ENCODE assay signal across 1 cellular context in the genomic region with DNA sequence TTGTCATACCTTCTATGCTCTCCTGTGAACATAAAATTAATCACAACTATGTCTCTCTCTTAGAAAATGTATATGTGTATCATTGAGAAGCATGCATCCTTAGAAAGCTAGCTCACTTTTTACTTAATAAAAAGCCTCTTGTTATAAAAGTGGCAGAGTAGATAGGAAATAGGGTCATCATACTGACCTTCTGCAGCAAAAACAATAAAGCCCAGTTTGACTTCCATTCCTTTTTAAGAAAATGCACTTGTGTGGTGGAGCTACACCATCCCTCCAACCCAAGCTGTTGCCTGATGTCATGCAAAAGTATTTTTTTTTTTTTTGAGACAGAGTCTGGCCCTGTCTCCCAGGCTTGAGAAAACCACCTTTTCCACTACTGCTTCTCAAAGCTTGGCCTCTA.
TF ChIP-seq lines count a peak whose summit lies in the region.

No MANE protein-coding gene starts in this region.

TF ChIP-seq in GM23338, 12 proteins besides CTCF, POLR2A, EP300 and RAD21 (continued from another document):
- TF ChIP-seq, protein P1, sequence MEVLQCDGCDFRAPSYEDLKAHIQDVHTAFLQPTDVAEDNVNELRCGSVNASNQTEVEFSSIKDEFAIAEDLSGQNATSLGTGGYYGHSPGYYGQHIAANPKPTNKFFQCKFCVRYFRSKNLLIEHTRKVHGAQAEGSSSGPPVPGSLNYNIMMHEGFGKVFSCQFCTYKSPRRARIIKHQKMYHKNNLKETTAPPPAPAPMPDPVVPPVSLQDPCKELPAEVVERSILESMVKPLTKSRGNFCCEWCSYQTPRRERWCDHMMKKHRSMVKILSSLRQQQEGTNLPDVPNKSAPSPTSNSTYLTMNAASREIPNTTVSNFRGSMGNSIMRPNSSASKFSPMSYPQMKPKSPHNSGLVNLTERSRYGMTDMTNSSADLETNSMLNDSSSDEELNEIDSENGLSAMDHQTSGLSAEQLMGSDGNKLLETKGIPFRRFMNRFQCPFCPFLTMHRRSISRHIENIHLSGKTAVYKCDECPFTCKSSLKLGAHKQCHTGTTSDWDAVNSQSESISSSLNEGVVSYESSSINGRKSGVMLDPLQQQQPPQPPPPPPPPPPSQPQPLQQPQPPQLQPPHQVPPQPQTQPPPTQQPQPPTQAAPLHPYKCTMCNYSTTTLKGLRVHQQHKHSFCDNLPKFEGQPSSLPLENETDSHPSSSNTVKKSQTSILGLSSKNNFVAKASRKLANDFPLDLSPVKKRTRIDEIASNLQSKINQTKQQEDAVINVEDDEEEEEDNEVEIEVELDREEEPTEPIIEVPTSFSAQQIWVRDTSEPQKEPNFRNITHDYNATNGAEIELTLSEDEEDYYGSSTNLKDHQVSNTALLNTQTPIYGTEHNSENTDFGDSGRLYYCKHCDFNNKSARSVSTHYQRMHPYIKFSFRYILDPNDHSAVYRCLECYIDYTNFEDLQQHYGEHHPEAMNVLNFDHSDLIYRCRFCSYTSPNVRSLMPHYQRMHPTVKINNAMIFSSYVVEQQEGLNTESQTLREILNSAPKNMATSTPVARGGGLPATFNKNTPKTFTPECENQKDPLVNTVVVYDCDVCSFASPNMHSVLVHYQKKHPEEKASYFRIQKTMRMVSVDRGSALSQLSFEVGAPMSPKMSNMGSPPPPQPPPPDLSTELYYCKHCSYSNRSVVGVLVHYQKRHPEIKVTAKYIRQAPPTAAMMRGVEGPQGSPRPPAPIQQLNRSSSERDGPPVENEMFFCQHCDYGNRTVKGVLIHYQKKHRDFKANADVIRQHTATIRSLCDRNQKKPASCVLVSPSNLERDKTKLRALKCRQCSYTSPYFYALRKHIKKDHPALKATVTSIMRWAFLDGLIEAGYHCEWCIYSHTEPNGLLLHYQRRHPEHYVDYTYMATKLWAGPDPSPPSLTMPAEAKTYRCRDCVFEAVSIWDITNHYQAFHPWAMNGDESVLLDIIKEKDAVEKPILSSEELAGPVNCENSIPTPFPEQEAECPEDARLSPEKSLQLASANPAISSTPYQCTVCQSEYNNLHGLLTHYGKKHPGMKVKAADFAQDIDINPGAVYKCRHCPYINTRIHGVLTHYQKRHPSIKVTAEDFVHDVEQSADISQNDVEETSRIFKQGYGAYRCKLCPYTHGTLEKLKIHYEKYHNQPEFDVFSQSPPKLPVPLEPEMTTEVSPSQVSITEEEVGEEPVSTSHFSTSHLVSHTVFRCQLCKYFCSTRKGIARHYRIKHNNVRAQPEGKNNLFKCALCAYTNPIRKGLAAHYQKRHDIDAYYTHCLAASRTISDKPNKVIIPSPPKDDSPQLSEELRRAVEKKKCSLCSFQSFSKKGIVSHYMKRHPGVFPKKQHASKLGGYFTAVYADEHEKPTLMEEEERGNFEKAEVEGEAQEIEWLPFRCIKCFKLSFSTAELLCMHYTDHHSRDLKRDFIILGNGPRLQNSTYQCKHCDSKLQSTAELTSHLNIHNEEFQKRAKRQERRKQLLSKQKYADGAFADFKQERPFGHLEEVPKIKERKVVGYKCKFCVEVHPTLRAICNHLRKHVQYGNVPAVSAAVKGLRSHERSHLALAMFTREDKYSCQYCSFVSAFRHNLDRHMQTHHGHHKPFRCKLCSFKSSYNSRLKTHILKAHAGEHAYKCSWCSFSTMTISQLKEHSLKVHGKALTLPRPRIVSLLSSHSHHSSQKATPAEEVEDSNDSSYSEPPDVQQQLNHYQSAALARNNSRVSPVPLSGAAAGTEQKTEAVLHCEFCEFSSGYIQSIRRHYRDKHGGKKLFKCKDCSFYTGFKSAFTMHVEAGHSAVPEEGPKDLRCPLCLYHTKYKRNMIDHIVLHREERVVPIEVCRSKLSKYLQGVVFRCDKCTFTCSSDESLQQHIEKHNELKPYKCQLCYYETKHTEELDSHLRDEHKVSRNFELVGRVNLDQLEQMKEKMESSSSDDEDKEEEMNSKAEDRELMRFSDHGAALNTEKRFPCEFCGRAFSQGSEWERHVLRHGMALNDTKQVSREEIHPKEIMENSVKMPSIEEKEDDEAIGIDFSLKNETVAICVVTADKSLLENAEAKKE (CRISPR knock-in tag; IDR thresholded peaks at IDR 0.05) = no peak
